Comparison of ENCODE assay signal across 8 cellular contexts in genomic region chr20:44702776-44703175, GRCh38. TPM values are rescaled to one million over a fixed set of nuclear protein-coding genes. Genes with fewer than 3 reads are reported as not detected.
A peak's percentile ranks its signal among the peaks of the same experiment; 100 is the strongest.
DNase-seq lines count a peak whose midpoint lies in the region; ATAC-seq, FAIRE-seq and TF ChIP-seq lines count a peak whose summit lies in the region.

No MANE protein-coding gene starts in this region.

- TF ChIP-seq CTCF in HFF-Myc (IDR thresholded peaks at IDR 0.05; ENCODE audit: low read depth, low read length, missing control alignments) (no peak), astrocyte (IDR thresholded peaks at IDR 0.05; ENCODE audit: insufficient read depth, low read depth, low read length) (no peak), upper lobe of left lung (IDR thresholded peaks at IDR 0.05) (no peak)

- H4K20me1 ChIP-seq in astrocyte (ENCODE audit: insufficient read depth, low read length): peaks cover 10% of the 10 kb centered on the region

- no peaks in the 10 kb centered on the region for H3K9me3 Mint-ChIP-seq in astrocyte (ENCODE audit: unreplicated experiment)

- ATAC-seq in upper lobe of left lung (ENCODE audit: low FRiP score in 2 of 2) (peak; percentile 72 to 89), GM21717 (IDR thresholded peaks at IDR 0.05; ENCODE audit: unreplicated experiment) (no peak)

- H3K4me3 ChIP-seq in HFF-Myc (replicated peaks; ENCODE audit: low read depth, low read length) (no peak overlapping the region), astrocyte (ENCODE audit: insufficient read depth, low read depth, low read length) (no peak overlapping the region), upper lobe of left lung (no peak overlapping the region)

- peaks cover 8% of the 10 kb centered on the region for H3K27me3 Mint-ChIP-seq in astrocyte (ENCODE audit: low read depth, unreplicated experiment)

- no peaks in the 10 kb centered on the region for H3K79me2 ChIP-seq in astrocyte (ENCODE audit: insufficient read depth, low read length)

- H3K27ac Mint-ChIP-seq in astrocyte (ENCODE audit: unreplicated experiment): no peak overlapping the region

- no peak overlapping the region for H3K27ac ChIP-seq in astrocyte (ENCODE audit: low read depth, low read length)
- H3K27ac ChIP-seq in layer of hippocampus (ENCODE audit: low read depth, low read length): peak overlapping the region; percentile 79
- peak overlapping the region; percentile 68 to 80 (median 75) for H3K27ac ChIP-seq in upper lobe of left lung

- peak overlapping the region; percentile 71 for H3K4me2 ChIP-seq in astrocyte (ENCODE audit: low read length)

- H3K36me3 ChIP-seq in astrocyte (ENCODE audit: insufficient read depth, low read length) (no peaks in the 10 kb centered on the region), upper lobe of left lung (no peaks in the 10 kb centered on the region)

- no peaks in the 10 kb centered on the region for H3K9me3 ChIP-seq in astrocyte (ENCODE audit: insufficient read depth, low read depth, low read length)
- no peaks in the 10 kb centered on the region for H3K9me3 ChIP-seq in upper lobe of left lung

- no peak overlapping the region for H2AFZ ChIP-seq in astrocyte (ENCODE audit: low read depth, low read length)

- WGBS in upper lobe of left lung, 2 donors: 20 to 49% methylated on average over 4 to 6 of the region's 9 CpGs

- peak; percentile 93 for DNase-seq in A172 (ENCODE audit: low spot score)
- peak; percentile 63 for DNase-seq in HFF-Myc (ENCODE audit: extremely low read depth, low read depth)
- DNase-seq in astrocyte (ENCODE audit: low read depth): peak; percentile 90
- DNase-seq in upper lobe of left lung: peak; percentile 66 to 76
- no peak for DNase-seq in stimulated activated CD4-positive, alpha-beta T cell treated with anti-CD3 and anti-CD28 coated beads, Interleukin-2, amount 100 ng/mL, for 48 hours
- no peak for DNase-seq in NCI-H345 treated with DMSO at 0.1 percent for 48 hours (lab: John Stamatoyannopoulos, UW; ENCODE audit: unreplicated experiment)

- H3K27me3 ChIP-seq in astrocyte (ENCODE audit: insufficient read depth, low read length) (peaks cover 21% of the 10 kb centered on the region), layer of hippocampus (ENCODE audit: control insufficient read depth, insufficient read depth, low read length) (no peaks in the 10 kb centered on the region), upper lobe of left lung (no peaks in the 10 kb centered on the region)

- peak in 2 of 4 donors; percentile 61 to 75 for TF ChIP-seq EP300 in upper lobe of left lung (IDR thresholded peaks at IDR 0.05)

- FAIRE-seq in astrocyte (lab: Jason Lieb, UNC): no peak

- H3K9ac ChIP-seq in astrocyte (ENCODE audit: low read length): no peak overlapping the region

- H3K4me3 Mint-ChIP-seq in astrocyte (ENCODE audit: unreplicated experiment): no peak overlapping the region

- H3K4me1 Mint-ChIP-seq in astrocyte (ENCODE audit: low read depth, unreplicated experiment): peaks cover 27% of the 10 kb centered on the region

- no peaks in the 10 kb centered on the region for H3K36me3 Mint-ChIP-seq in astrocyte (ENCODE audit: low read depth, unreplicated experiment)

- H3K4me1 ChIP-seq in astrocyte (ENCODE audit: insufficient read depth, low read length) (peaks cover 31% of the 10 kb centered on the region), upper lobe of left lung (peaks cover 10 to 29% (median 24%) of the 10 kb centered on the region in 4 donors)

- TF ChIP-seq POLR2A in upper lobe of left lung (IDR thresholded peaks at IDR 0.05): no peak

RNA-seq across cellular contexts. Expression of gene CCN5, which starts 12.4 kb away (rescaled TPM):
- total RNA-seq in A172 (2014; rRNA removed; shearing (Covaris generic)): not detected in 2 replicates
- total RNA-seq in astrocyte (not detected in 2 replicates), upper lobe of left lung (100 to 1,000 TPM in 3 of 6 donors, 10 to 100 TPM in 3; 44.9 to 168 (median 122) TPM)

RNA-seq across cellular contexts. Expression of gene KCNK15, which starts 42.9 kb away (rescaled TPM):
- 0.62 TPM in 1 of 2 replicates, not detected in the other for total RNA-seq in A172 (2014; rRNA removed; shearing (Covaris generic))
- total RNA-seq in astrocyte: 0.14 and 0.17 TPM in 2 replicates
- total RNA-seq in upper lobe of left lung: 1 to 10 TPM; 1.0 to 2.7 (median 1.7) TPM

RNA-seq across cellular contexts. Expression of gene ADA, which starts 51.3 kb away (rescaled TPM):
- 5.3 and 8.0 TPM in 2 replicates for total RNA-seq in A172 (2014; rRNA removed; shearing (Covaris generic))
- total RNA-seq in astrocyte (67.5 and 68.5 TPM in 2 replicates), upper lobe of left lung (1 to 10 TPM; 5.0 to 9.4 (median 7.2) TPM)

Comparison
In these comparisons a context has a peak if more than half of its experiments do, and no peak if none do; other contexts are left out.
1. DNase-seq: peak in A172 (single experiment), HFF-Myc (single experiment), astrocyte (single experiment) and upper lobe of left lung (2 of 2); none in stimulated activated CD4-positive, alpha-beta T cell treated with anti-CD3 and anti-CD28 coated beads, Interleukin-2, amount 100 ng/mL, for 48 hours (0 of 2) and NCI-H345 treated with DMSO at 0.1 percent for 48 hours (single experiment).
2. RNA of gene CCN5, which starts 12.4 kb away (total RNA-seq): 44.9 to 168 TPM in upper lobe of left lung; not detected in A172 and not detected in astrocyte; every median in the first group is over 10 times any median in the second.